In genomic region chr4:145179201-145179860, GRCh38 we compare ENCODE assay signal across 8 cellular contexts.
A peak's percentile ranks its signal among the peaks of the same experiment; 100 is the strongest.
DNase-seq lines count a peak whose midpoint lies in the region; ATAC-seq and TF ChIP-seq lines count a peak whose summit lies in the region.

No MANE protein-coding gene starts in this region.

- TF ChIP-seq POLR2A in erythroblast (IDR thresholded peaks at IDR 0.05; ENCODE audit: low read length), result peak; percentile 66

- H3K27ac ChIP-seq in muscle layer of colon (ENCODE audit: low read depth, low read length), result peak overlapping the region; percentile 73

- peaks cover 22% of the 10 kb centered on the region for H3K4me1 ChIP-seq in muscle layer of colon (ENCODE audit: insufficient read depth, low read length)

- H3K36me3 ChIP-seq in muscle layer of colon (ENCODE audit: insufficient read depth, low read length), result no peaks in the 10 kb centered on the region

- H3K9me3 ChIP-seq in muscle layer of colon (ENCODE audit: low read length), result no peaks in the 10 kb centered on the region

- peak; percentile 29 for DNase-seq in NCI-H2227 (lab: John Stamatoyannopoulos, UW; ENCODE audit: unreplicated experiment)
- no peak for DNase-seq in NCI-H2227 treated with DMSO at 0.1 percent for 48 hours (lab: John Stamatoyannopoulos, UW)
- DNase-seq in NOMO-1 treated with DMSO at 0.1 percent for 48 hours (lab: John Stamatoyannopoulos, UW; ENCODE audit: unreplicated experiment), result peak; percentile 59
- peak; percentile 70 for DNase-seq in activated T-cell treated with anti-CD3 and anti-CD28 coated beads for 4 hours
- DNase-seq in erythroblast (lab: John Stamatoyannopoulos, UW), result peak; percentile 83 to 87
- DNase-seq in stimulated activated CD8-positive, alpha-beta memory T cell treated with anti-CD3 and anti-CD28 coated beads, Interleukin-7, amount 100 ng/mL, for 24 hours (ENCODE audit: low read depth), result peak; percentile 57

- peak; percentile 51 for ATAC-seq in HG02885 (IDR thresholded peaks at IDR 0.05; ENCODE audit: poor library complexity, unreplicated experiment)

- H3K27me3 ChIP-seq in muscle layer of colon (ENCODE audit: control insufficient read depth in 1 of 2, insufficient read depth in 2 of 2, low read length in 2 of 2), result no peaks in the 10 kb centered on the region

- peak overlapping the region; percentile 33 to 77 for H3K4me3 ChIP-seq in muscle layer of colon (ENCODE audit: low read depth in 1 of 2, low read length in 2 of 2)

- peak overlapping the region; percentile 12 for H3K9ac ChIP-seq in muscle layer of colon (ENCODE audit: low read length)
